Comparison of ENCODE assay signal across 1 cellular context in genomic region chr3:48503406-48504050, GRCh38.
TF ChIP-seq lines count a peak whose summit lies in the region.

No MANE protein-coding gene starts in this region.

TF ChIP-seq in H1, 55 proteins besides CTCF, POLR2A, EP300 and RAD21:
- no peak for TF ChIP-seq BCL11A (IDR thresholded peaks at IDR 0.05; ENCODE audit: low read depth in 2 of 2, low read length in 2 of 2)
- TF ChIP-seq CHD1 (IDR thresholded peaks at IDR 0.05; ENCODE audit: low read depth, low read length), result no peak
- TF ChIP-seq GTF2F1 (IDR thresholded peaks at IDR 0.05; ENCODE audit: borderline replicate concordance, low read depth, low read length), result no peak
- no peak for TF ChIP-seq TAF7 (optimal IDR thresholded peaks at IDR 0.05; ENCODE audit: borderline replicate concordance, low read depth, low read length)
- TF ChIP-seq SAP30 (IDR thresholded peaks at IDR 0.05; ENCODE audit: insufficient read depth, insufficient replicate concordance, low read length), result no peak
- peak; percentile 57 for TF ChIP-seq ASH2L (IDR thresholded peaks at IDR 0.05; ENCODE audit: low read length)
- TF ChIP-seq JUN (IDR thresholded peaks at IDR 0.05; ENCODE audit: low read depth, low read length), result no peak
- no peak for TF ChIP-seq SP1 (IDR thresholded peaks at IDR 0.05; ENCODE audit: low read depth, low read length)
- no peak for TF ChIP-seq TAF1 (IDR thresholded peaks at IDR 0.05; ENCODE audit: low read depth, low read length)
- no peak for TF ChIP-seq YY1 (IDR thresholded peaks at IDR 0.05; ENCODE audit: low read depth, low read length)
- TF ChIP-seq CHD7 (IDR thresholded peaks at IDR 0.05; ENCODE audit: insufficient replicate concordance, low read length), result no peak
- TF ChIP-seq CREB1 (IDR thresholded peaks at IDR 0.05), result 0 out of 2 replicates have a peak, but pooled peaks have one; percentile 3
- TF ChIP-seq ATF3 (IDR thresholded peaks at IDR 0.05; ENCODE audit: insufficient read depth, low read depth, low read length), result no peak
- no peak for TF ChIP-seq RBBP5 (IDR thresholded peaks at IDR 0.05; ENCODE audit: borderline replicate concordance, low read depth, low read length)
- no peak for TF ChIP-seq CHD2 (IDR thresholded peaks at IDR 0.05; ENCODE audit: low read length)
